ENCODE assay signal across 2 cellular contexts in genomic region chr20:63409066-63409833, GRCh38.
TF ChIP-seq lines count a peak whose summit lies in the region.

No MANE protein-coding gene starts in this region.

TF ChIP-seq in IMR-90, 13 proteins besides CTCF, POLR2A, EP300 and RAD21:
- TF ChIP-seq RFX5 (IDR thresholded peaks at IDR 0.05; ENCODE audit: low read depth, low read length): no peak
- TF ChIP-seq FOS (IDR thresholded peaks at IDR 0.05; ENCODE audit: low read depth, low read length): no peak
- no peak for TF ChIP-seq USF2 (IDR thresholded peaks at IDR 0.05; ENCODE audit: low read depth, low read length)
- no peak for TF ChIP-seq MAZ (IDR thresholded peaks at IDR 0.05; ENCODE audit: borderline replicate concordance, low read depth, low read length)
- TF ChIP-seq CHD1 (IDR thresholded peaks at IDR 0.05; ENCODE audit: low read depth, low read length): no peak
- TF ChIP-seq ELK1 (IDR thresholded peaks at IDR 0.05; ENCODE audit: borderline replicate concordance, low read depth, low read length): no peak
- TF ChIP-seq BHLHE40 (IDR thresholded peaks at IDR 0.05; ENCODE audit: low read depth, low read length): no peak
- no peak for TF ChIP-seq MXI1 (IDR thresholded peaks at IDR 0.05; ENCODE audit: borderline replicate concordance, low read depth, low read length)

TF ChIP-seq in GM12878, 131 proteins besides CTCF, POLR2A, EP300 and RAD21:
- no peak for TF ChIP-seq ATF7 (IDR thresholded peaks at IDR 0.05; ENCODE audit: low read depth)
- peak; percentile 68 for TF ChIP-seq BCL3 (IDR thresholded peaks at IDR 0.05; ENCODE audit: borderline replicate concordance, insufficient read depth, low read depth, low read length, poor library complexity, severe bottlenecking)
